Comparison of ENCODE assay signal across 22 cellular contexts in genomic region chr10:122007415-122007814, GRCh38. TPM values are rescaled to one million over a fixed set of nuclear protein-coding genes. Genes with fewer than 3 reads are reported as not detected.
A peak's percentile ranks its signal among the peaks of the same experiment; 100 is the strongest.
DNase-seq lines count a peak whose midpoint lies in the region; ATAC-seq, FAIRE-seq and TF ChIP-seq lines count a peak whose summit lies in the region.
"Had no signal": no experiment of that assay in that cellular context is flagged by ENCODE, and none has a peak within 500 bp of the region (broad histone marks: within the 10 kb centered on the region; RNA-seq: fewer than 3 reads in every experiment).

No MANE protein-coding gene starts in this region.

- H3K4me3 Mint-ChIP-seq in Caco-2 (ENCODE audit: unreplicated experiment) = no peak overlapping the region
- H3K4me3 Mint-ChIP-seq: CD4-positive, CD25-positive, alpha-beta regulatory T cell; CD8-positive, alpha-beta memory T cell; HFFc6 had no signal

- intact Hi-C loops in PC-3 (cut with micrococcal nuclease) = no loop called here
- intact Hi-C loops in gastrocnemius medialis (cut with DNase I; ENCODE audit: low total_unique reads) = no loop called here
- intact Hi-C loops in pancreas (cut with DNase I) = no loop called here
- intact Hi-C loops in Caco-2 (cut with micrococcal nuclease; ENCODE audit: unreplicated experiment) = no loop called here

- H3K36me3 Mint-ChIP-seq in Caco-2 (ENCODE audit: insufficient read depth, unreplicated experiment) = no peaks in the 10 kb centered on the region
- H3K36me3 Mint-ChIP-seq: CD4-positive, CD25-positive, alpha-beta regulatory T cell had no signal

- CTCF ChIA-PET in PC-3 (lab: Charles Lee) (no interaction called here), Caco-2 (lab: Charles Lee) (no interaction called here)

- no peaks in the 10 kb centered on the region for H3K27me3 Mint-ChIP-seq in Caco-2 (ENCODE audit: insufficient read depth, unreplicated experiment)

- 0 out of 2 replicates have a peak overlapping the region, but pooled peaks have one; percentile 22 for H2AFZ ChIP-seq in PC-3 (ENCODE audit: low read length)
- H2AFZ ChIP-seq in hepatocyte = no peak overlapping the region

- ATAC-seq in PC-3 = no peak
- ATAC-seq in gastrocnemius medialis = no peak
- ATAC-seq in pancreas = no peak
- no peak for ATAC-seq in GM18870 (IDR thresholded peaks at IDR 0.05; ENCODE audit: unreplicated experiment)
- ATAC-seq: HCT116 had no signal

- no peak for TF ChIP-seq RAD21 in liver (IDR thresholded peaks at IDR 0.05)

- H3K4me1 Mint-ChIP-seq in Caco-2 (ENCODE audit: low read depth, unreplicated experiment) = no peaks in the 10 kb centered on the region
- H3K4me1 Mint-ChIP-seq: CD8-positive, alpha-beta memory T cell had no signal

- no TSS peak for BruUV-seq in PC-3 (replicated peaks; lab: Mats Ljungman, UMichigan)
- no TSS peak for BruUV-seq in Caco-2 (replicated peaks; lab: Mats Ljungman, UMichigan)

- no peaks in the 10 kb centered on the region for H4K20me1 ChIP-seq in PC-3 (ENCODE audit: low read length)
- H4K20me1 ChIP-seq in hepatocyte (ENCODE audit: insufficient read depth, poor library complexity, severe bottlenecking) = no peaks in the 10 kb centered on the region

- FAIRE-seq in pancreas (lab: Jason Lieb, UNC) = no peak
- FAIRE-seq: A204.1, D721Med, HTR-8/SVneo had no signal

- no peak for DNase-seq in PC-3
- no peak for DNase-seq in hepatocyte (ENCODE audit: low spot score)
- no peak for DNase-seq in gastrocnemius medialis
- no peak for DNase-seq in pancreas
- no peak for DNase-seq in Caco-2
- DNase-seq: ACHN; BE2C; C1 segment of cervical spinal cord; CD4-positive, CD25-positive, alpha-beta regulatory T cell; CD8-positive, alpha-beta memory T cell; COR-L47; DMS79 treated with DMSO at 0.1 percent for 48 hours; GF-D8; GOT3; H7; HFFc6 had no signal

- H3F3A ChIP-seq in PC-3 (ENCODE audit: low read length, unreplicated experiment) = no peaks in the 10 kb centered on the region

- H3K9me3 ChIP-seq in PC-3 (ENCODE audit: low read length) (no peaks in the 10 kb centered on the region), hepatocyte (ENCODE audit: low read depth) (no peaks in the 10 kb centered on the region), liver (ENCODE audit: control insufficient read depth in 4 of 4, low read length in 3 of 4) (no peaks in the 10 kb centered on the region), gastrocnemius medialis (no peaks in the 10 kb centered on the region), pancreas (no peaks in the 10 kb centered on the region), Caco-2 (peaks cover 5% of the 10 kb centered on the region)
- H3K9me3 ChIP-seq: BE2C had no signal

- H3K4me1 ChIP-seq in PC-3 (ENCODE audit: insufficient read depth, low read length) (no peaks in the 10 kb centered on the region), hepatocyte (ENCODE audit: insufficient read depth) (no peaks in the 10 kb centered on the region), liver (ENCODE audit: control insufficient read depth in 4 of 4, insufficient read depth in 4 of 4, low read length in 3 of 4) (peaks cover 0 to 3% (median 1%) of the 10 kb centered on the region in 4 donors), gastrocnemius medialis (peaks cover 35 to 43% of the 10 kb centered on the region in 2 donors), pancreas (no peaks in the 10 kb centered on the region), Caco-2 (no peaks in the 10 kb centered on the region)
- H3K4me1 ChIP-seq: BE2C had no signal

- H3K9ac ChIP-seq in PC-3 (ENCODE audit: low read length) = no peak overlapping the region
- H3K9ac ChIP-seq in liver (ENCODE audit: low read depth in 1 of 2, low read length in 2 of 2) = no peak overlapping the region

- TF ChIP-seq POLR2A in gastrocnemius medialis (IDR thresholded peaks at IDR 0.05) = no peak

- H3K27ac ChIP-seq in PC-3 (ENCODE audit: low read length) (no peak overlapping the region), hepatocyte (peak overlapping the region; percentile 62), liver (ENCODE audit: low read depth in 1 of 2, low read length in 2 of 2) (no peak overlapping the region), gastrocnemius medialis (peak overlapping the region; percentile 94 to 98 (median 97)), pancreas (no peak overlapping the region)

- no peak for TF ChIP-seq CTCF in PC-3 (conservative IDR thresholded peaks at IDR 0.05; ENCODE audit: low read depth, low read length)
- TF ChIP-seq CTCF in hepatocyte (IDR thresholded peaks at IDR 0.05; ENCODE audit: poor library complexity) = no peak
- TF ChIP-seq CTCF in liver (IDR thresholded peaks at IDR 0.05; ENCODE audit: low read depth, low read length, missing input control) = no peak
- TF ChIP-seq CTCF in gastrocnemius medialis (IDR thresholded peaks at IDR 0.05 in 4 of 5, conservative IDR thresholded peaks at IDR 0.05 in 1 of 5) = no peak
- TF ChIP-seq CTCF in pancreas (IDR thresholded peaks at IDR 0.05) = no peak
- TF ChIP-seq CTCF in Caco-2 (IDR thresholded peaks at IDR 0.05; ENCODE audit: insufficient read depth in 1 of 2, low read depth in 1 of 2, low read length in 1 of 2, severe bottlenecking in 1 of 2, unreplicated experiment in 1 of 2) = no peak

- no peak overlapping the region for H3K27ac Mint-ChIP-seq in Caco-2 (ENCODE audit: unreplicated experiment)
- H3K27ac Mint-ChIP-seq: CD4-positive, CD25-positive, alpha-beta regulatory T cell; CD8-positive, alpha-beta memory T cell; HFFc6 had no signal

- POLR2A ChIA-PET in PC-3 (lab: Charles Lee; ENCODE audit: unreplicated experiment) (interaction anchor here (0.6 kb wide), 1 partner anchor 105 kb away, joined by 3 read pairs; no protein-coding TSS in a partner anchor), Caco-2 (lab: Charles Lee) (no interaction called here)

- H3K27me3 ChIP-seq in PC-3 (ENCODE audit: low read length) (no peaks in the 10 kb centered on the region), hepatocyte (no peaks in the 10 kb centered on the region), liver (ENCODE audit: control insufficient read depth in 4 of 4, insufficient read depth in 4 of 4, low read length in 3 of 4) (no peaks in the 10 kb centered on the region), gastrocnemius medialis (no peaks in the 10 kb centered on the region), pancreas (no peaks in the 10 kb centered on the region), Caco-2 (replicated peaks; ENCODE audit: control insufficient read depth, insufficient read depth, low read length) (no peaks in the 10 kb centered on the region)
- H3K27me3 ChIP-seq: BE2C had no signal

- peaks cover 22% of the 10 kb centered on the region for H3K9me3 Mint-ChIP-seq in Caco-2 (ENCODE audit: unreplicated experiment)

- no peaks in the 10 kb centered on the region for H3K9me2 ChIP-seq in PC-3 (replicated peaks; ENCODE audit: low read length)
- H3K9me2 ChIP-seq in hepatocyte (replicated peaks; ENCODE audit: insufficient read depth) = no peaks in the 10 kb centered on the region

- H3K79me2 ChIP-seq in PC-3 (ENCODE audit: low read length) = no peaks in the 10 kb centered on the region
- no peaks in the 10 kb centered on the region for H3K79me2 ChIP-seq in hepatocyte

- 49% methylated on average over 3 of the region's 3 CpGs for WGBS in hepatocyte (ENCODE audit: low lambda C conversion rate, missing lambda C conversion rate)
- 37% methylated on average over 3 of the region's 3 CpGs for WGBS in liver
- WGBS in pancreas, 2 donors = 26 to 55% methylated on average over 3 of the region's 3 CpGs

- no peaks in the 10 kb centered on the region for H3K36me3 ChIP-seq in PC-3 (ENCODE audit: low read depth, low read length)
- H3K36me3 ChIP-seq in hepatocyte (replicated peaks; ENCODE audit: insufficient read depth, low read depth) = no peaks in the 10 kb centered on the region
- no peaks in the 10 kb centered on the region for H3K36me3 ChIP-seq in liver (ENCODE audit: control insufficient read depth in 4 of 4, insufficient read depth in 3 of 4, low read depth in 1 of 4, low read length in 3 of 4)
- H3K36me3 ChIP-seq in gastrocnemius medialis = no peaks in the 10 kb centered on the region
- no peaks in the 10 kb centered on the region for H3K36me3 ChIP-seq in pancreas
- H3K36me3 ChIP-seq in Caco-2 (ENCODE audit: control insufficient read depth, insufficient read depth, low read length) = no peaks in the 10 kb centered on the region
- H3K36me3 ChIP-seq: BE2C had no signal

- H3K4me3 ChIP-seq in PC-3 (ENCODE audit: low read length) (no peak overlapping the region), hepatocyte (no peak overlapping the region), liver (ENCODE audit: low read depth in 1 of 3, low read length in 3 of 3) (no peak overlapping the region), gastrocnemius medialis (no peak overlapping the region), pancreas (no peak overlapping the region), Caco-2 (ENCODE audit: low read depth, low read length) (no peak overlapping the region)

- in situ Hi-C loops in gastrocnemius medialis (cut with MboI; ENCODE audit: low sequenced_read_pairs in 4 of 4) = no loop called here

- no peak overlapping the region for H3K4me2 ChIP-seq in PC-3 (ENCODE audit: low read length)
- H3K4me2 ChIP-seq in hepatocyte = no peak overlapping the region

TF ChIP-seq in liver, 16 proteins besides CTCF, POLR2A, EP300 and RAD21 (continues in another document):
- TF ChIP-seq FOXA2 (IDR thresholded peaks at IDR 0.05) (peak; percentile 23), TAF1 (conservative IDR thresholded peaks at IDR 0.05) (no peak), FOXA1 (IDR thresholded peaks at IDR 0.05) (no peak), SP1 (IDR thresholded peaks at IDR 0.05) (peak; percentile 50), HNF4A (conservative IDR thresholded peaks at IDR 0.05) (peak; percentile 49 to 54), JUND (IDR thresholded peaks at IDR 0.05) (no peak)

RNA-seq across cellular contexts. Expression of gene TACC2, which starts 18.5 kb away (rescaled TPM):
- total RNA-seq in PC-3 (2014; rRNA removed) (27.9 and 31.7 TPM in 2 replicates), hepatocyte (20.0 and 24.1 TPM in 2 replicates), liver (1 to 10 TPM; 1.5 to 8.9 TPM), gastrocnemius medialis (100 to 1,000 TPM; 105 to 334 (median 235) TPM), pancreas (10 to 100 TPM; 17.9 to 25.1 (median 21.8) TPM), Caco-2 (2022) (98.5 and 117 TPM in 2 replicates)
- polyA plus RNA-seq in hepatocyte (34.6 and 35.7 TPM in 2 replicates), liver (1 to 10 TPM; 6.7 to 9.1 TPM), pancreas (10 to 100 TPM; 27.0 to 43.6 TPM)
- total RNA-seq: CD4-positive, CD25-positive, alpha-beta regulatory T cell; CD8-positive, alpha-beta memory T cell had no signal
- polyA plus RNA-seq: CD4-positive, CD25-positive, alpha-beta regulatory T cell; CD8-positive, alpha-beta memory T cell had no signal

RNA-seq across cellular contexts. Expression of gene NSMCE4A, which starts 32.4 kb away (rescaled TPM):
- total RNA-seq in PC-3 (2014; rRNA removed) (46.3 and 47.3 TPM in 2 replicates), hepatocyte (57.9 and 67.6 TPM in 2 replicates), liver (10 to 100 TPM; 16.8 to 44.0 TPM), gastrocnemius medialis (10 to 100 TPM; 20.1 to 37.7 (median 26.9) TPM), pancreas (10 to 100 TPM; 15.5 to 27.6 (median 23.2) TPM), Caco-2 (2022) (106 and 111 TPM in 2 replicates)
- polyA plus RNA-seq in hepatocyte (44.5 and 51.0 TPM in 2 replicates), liver (10 to 100 TPM; 17.6 to 46.5 TPM), pancreas (10 to 100 TPM; 67.2 to 87.0 TPM)

Comparison
In these comparisons a context has a peak if more than half of its experiments do, and no peak if none do; other contexts are left out.
1. H3K27ac ChIP-seq: peak in hepatocyte (single experiment) and gastrocnemius medialis (4 of 4); none in PC-3 (single experiment), liver (0 of 2) and pancreas (0 of 4).